9 cellular contexts compared by ENCODE assay signal in genomic region chr1:3772715-3773571, GRCh38. TPM values are rescaled to one million over a fixed set of nuclear protein-coding genes. Genes with fewer than 3 reads are reported as not detected.
DNase-seq lines count a peak whose midpoint lies in the region; ATAC-seq and TF ChIP-seq lines count a peak whose summit lies in the region.
"Had no signal": no experiment of that assay in that cellular context is flagged by ENCODE, and none has a peak within 500 bp of the region (broad histone marks: within the 10 kb centered on the region; RNA-seq: fewer than 3 reads in every experiment).

Gene SMIM1 (plus strand): TSS chr1:3772749. CDS start chr1:3775374, 2,625 bp downstream.

- ATAC-seq in HG02588 (IDR thresholded peaks at IDR 0.05; ENCODE audit: unreplicated experiment), result peak; percentile 17
- ATAC-seq in Right ventricle myocardium inferior, result no peak
- no peak for ATAC-seq in GM21526 (IDR thresholded peaks at IDR 0.05; ENCODE audit: low FRiP score, unreplicated experiment)

- H3K36me3 Mint-ChIP-seq in Calu3 (ENCODE audit: insufficient read depth, unreplicated experiment), result no peaks in the 10 kb centered on the region

- H3K27me3 ChIP-seq in WERI-Rb-1 (ENCODE audit: insufficient read depth, low read depth, severe bottlenecking) (no peaks in the 10 kb centered on the region), rectal smooth muscle tissue (ENCODE audit: control insufficient read depth, insufficient read depth, low read length) (peaks cover 3% of the 10 kb centered on the region)

- H3K9me3 Mint-ChIP-seq in Calu3 (ENCODE audit: low read depth, unreplicated experiment), result no peaks in the 10 kb centered on the region

- H3K9me3 ChIP-seq in WERI-Rb-1 (ENCODE audit: severe bottlenecking), result no peaks in the 10 kb centered on the region

- H3K36me3 ChIP-seq in WERI-Rb-1 (no peaks in the 10 kb centered on the region; the same call in 1 of the 2 replicates), rectal smooth muscle tissue (ENCODE audit: control insufficient read depth, insufficient read depth, low read length) (no peaks in the 10 kb centered on the region)

- intact Hi-C loops in Calu3 (cut with micrococcal nuclease; ENCODE audit: unreplicated experiment) (no loop called here), Right ventricle myocardium inferior (cut with DNase I) (no loop called here)

- peaks cover 5% of the 10 kb centered on the region for H3K4me1 ChIP-seq in rectal smooth muscle tissue (ENCODE audit: control insufficient read depth, insufficient read depth, low read length)

- no peak within 1 kb of the TSS for H3K27ac Mint-ChIP-seq in Calu3 (ENCODE audit: unreplicated experiment)

- H3K4me3 Mint-ChIP-seq in Calu3 (ENCODE audit: low read depth, unreplicated experiment), result peak within 1 kb of the TSS; percentile 71

- H3K27me3 Mint-ChIP-seq in Calu3 (ENCODE audit: unreplicated experiment), result no peaks in the 10 kb centered on the region

- no peak within 1 kb of the TSS for H3K9ac ChIP-seq in rectal smooth muscle tissue (ENCODE audit: low read length)

- H3K4me1 Mint-ChIP-seq in Calu3 (ENCODE audit: low read depth, unreplicated experiment), result no peaks in the 10 kb centered on the region

- CTCF ChIA-PET in Calu3 (lab: Charles Lee), result no interaction called here

- peak within 1 kb of the TSS; percentile 47; the same call in 1 of the 2 replicates for H3K27ac ChIP-seq in WERI-Rb-1
- peak within 1 kb of the TSS; percentile 69 for H3K27ac ChIP-seq in rectal smooth muscle tissue (ENCODE audit: low read depth, low read length)

- H3K4me3 ChIP-seq in WERI-Rb-1 (ENCODE audit: low read depth, low read length) (peak within 1 kb of the TSS; percentile 55), rectal smooth muscle tissue (ENCODE audit: low read length) (peak within 1 kb of the TSS; percentile 74)

- DNase-seq in Calu3 (no peak), WERI-Rb-1 (no peak), Right ventricle myocardium inferior (ENCODE audit: missing footprints) (peak; percentile 65), NCI-H748 (lab: John Stamatoyannopoulos, UW; ENCODE audit: unreplicated experiment) (no peak)
- no peak for DNase-seq in activated CD4-positive, alpha-beta T cell treated with anti-CD3 and anti-CD28 coated beads for 1 hour

- no peak for TF ChIP-seq CTCF in Calu3 (IDR thresholded peaks at IDR 0.05; ENCODE audit: unreplicated experiment)
- no peak for TF ChIP-seq CTCF in WERI-Rb-1 (IDR thresholded peaks at IDR 0.05; ENCODE audit: low read depth, low read length)

- no TSS peak for BruUV-seq in Calu3 (replicated peaks; lab: Mats Ljungman, UMichigan)

RNA-seq across cellular contexts. Expression of gene SMIM1, which starts in this region (rescaled TPM):
- 2.7 and 4.2 TPM in 2 replicates for total RNA-seq in Calu3 (2022)
- 13.0 TPM for total RNA-seq in Right ventricle myocardium inferior
- total RNA-seq: M059J had no signal
